3 cellular contexts compared by ENCODE assay signal in genomic region chr2:120923426-120923825, GRCh38.
A peak's percentile ranks its signal among the peaks of the same experiment; 100 is the strongest.
TF ChIP-seq lines count a peak whose summit lies in the region.

No MANE protein-coding gene starts in this region.

TF ChIP-seq in A549, 52 proteins besides CTCF, POLR2A, EP300 and RAD21:
- TF ChIP-seq FOSB (CRISPR knock-in tag; IDR thresholded peaks at IDR 0.05): no peak
- TF ChIP-seq HEYL (CRISPR knock-in tag; IDR thresholded peaks at IDR 0.05): no peak
- TF ChIP-seq CEBPB (IDR thresholded peaks at IDR 0.05): no peak
- no peak for TF ChIP-seq REST (IDR thresholded peaks at IDR 0.05)
- no peak for TF ChIP-seq MAFK (IDR thresholded peaks at IDR 0.05; ENCODE audit: partially characterized antibody)
- no peak for TF ChIP-seq ZC3H11A (IDR thresholded peaks at IDR 0.05)
- no peak for TF ChIP-seq RCOR1 (IDR thresholded peaks at IDR 0.05; ENCODE audit: low read depth, low read length)
- TF ChIP-seq CHD4 (IDR thresholded peaks at IDR 0.05; ENCODE audit: borderline replicate concordance): no peak
- no peak for TF ChIP-seq ZSCAN20 (CRISPR knock-in tag; IDR thresholded peaks at IDR 0.05)
- no peak for TF ChIP-seq JUN (IDR thresholded peaks at IDR 0.05)
- no peak for TF ChIP-seq NPAS2 (CRISPR knock-in tag; IDR thresholded peaks at IDR 0.05; ENCODE audit: borderline replicate concordance)
- no peak for TF ChIP-seq CBX8 (IDR thresholded peaks at IDR 0.05)
- no peak for TF ChIP-seq KDM5A (IDR thresholded peaks at IDR 0.05)
- no peak for TF ChIP-seq TFCP2L1 (CRISPR knock-in tag; IDR thresholded peaks at IDR 0.05)

TF ChIP-seq in HEK293, 187 proteins besides CTCF, POLR2A, EP300 and RAD21:
- TF ChIP-seq ZNF670 (tag by site-specific recombination; IDR thresholded peaks at IDR 0.05; ENCODE audit: low read depth): no peak
- TF ChIP-seq ZNF280C (tag by site-specific recombination; IDR thresholded peaks at IDR 0.05): 0 out of 2 replicates have a peak, but pooled peaks have one; percentile 76
- TF ChIP-seq ZNF155 (tag by site-specific recombination; IDR thresholded peaks at IDR 0.05): no peak
TF ChIP-seq in HEK293: peak in this region for 1.

TF ChIP-seq in H1, 55 proteins besides CTCF, POLR2A, EP300 and RAD21:
- no peak for TF ChIP-seq NANOG (IDR thresholded peaks at IDR 0.05; ENCODE audit: insufficient read depth, low read depth, low read length, poor library complexity, severe bottlenecking)
- TF ChIP-seq TCF12 (IDR thresholded peaks at IDR 0.05; ENCODE audit: low read depth, low read length): no peak
